Comparison of ENCODE assay signal across 17 cellular contexts in genomic region chr1:23417570-23417969, GRCh38. TPM values are rescaled to one million over a fixed set of nuclear protein-coding genes. Genes with fewer than 3 reads are reported as not detected.
A peak's percentile ranks its signal among the peaks of the same experiment; 100 is the strongest.
DNase-seq lines count a peak whose midpoint lies in the region; ATAC-seq and TF ChIP-seq lines count a peak whose summit lies in the region.
"Had no signal": no experiment of that assay in that cellular context is flagged by ENCODE, and none has a peak within 500 bp of the region (broad histone marks: within the 10 kb centered on the region; RNA-seq: fewer than 3 reads in every experiment).

No MANE protein-coding gene starts in this region.

- H3K36me3 ChIP-seq in heart left ventricle = peaks cover 0 to 28% (median 10%) of the 10 kb centered on the region in 9 donors
- no peaks in the 10 kb centered on the region for H3K36me3 ChIP-seq in upper lobe of right lung
- H3K36me3 ChIP-seq: ovary had no signal

- H3K27me3 ChIP-seq in heart left ventricle (no peaks in the 10 kb centered on the region), upper lobe of right lung (no peaks in the 10 kb centered on the region)
- H3K27me3 ChIP-seq: ovary had no signal

- H3K4me3 ChIP-seq in heart left ventricle = no peak overlapping the region
- no peak overlapping the region for H3K4me3 ChIP-seq in upper lobe of right lung
- H3K4me3 ChIP-seq: ovary had no signal

- intact Hi-C loops in heart left ventricle (cut with DNase I) (no loop called here), upper lobe of right lung (cut with DNase I) (no loop called here)

- 24 to 48% (median 39%) methylated on average over 3 of the region's 3 CpGs for WGBS in heart left ventricle, 4 donors

- H3K9me3 ChIP-seq in heart left ventricle (no peaks in the 10 kb centered on the region), upper lobe of right lung (no peaks in the 10 kb centered on the region)
- H3K9me3 ChIP-seq: ovary had no signal

- no peaks in the 10 kb centered on the region for H3K9me3 Mint-ChIP-seq in stimulated activated naive CD8-positive, alpha-beta T cell treated with anti-CD3 and anti-CD28 coated beads, Interleukin-15, amount 100 ng/mL, for 72 hours
- H3K9me3 Mint-ChIP-seq: activated T-cell treated with anti-CD3 and anti-CD28 coated beads, Interleukin-2, amount 50 U/mL, for 72 hours had no signal

- H3K27me3 Mint-ChIP-seq in stimulated activated naive CD8-positive, alpha-beta T cell treated with anti-CD3 and anti-CD28 coated beads, Interleukin-15, amount 100 ng/mL, for 72 hours = no peaks in the 10 kb centered on the region
- H3K27me3 Mint-ChIP-seq: activated CD4-positive, alpha-beta T cell treated with anti-CD3 and anti-CD28 coated beads for 36 hours had no signal

- no peak overlapping the region for H3K4me3 Mint-ChIP-seq in stimulated activated naive CD8-positive, alpha-beta T cell treated with anti-CD3 and anti-CD28 coated beads, Interleukin-15, amount 100 ng/mL, for 72 hours
- H3K4me3 Mint-ChIP-seq: activated CD4-positive, alpha-beta T cell treated with anti-CD3 and anti-CD28 coated beads for 36 hours; activated T-cell treated with anti-CD3 and anti-CD28 coated beads, Interleukin-2, amount 50 U/mL, for 72 hours; B cell had no signal

- H3K4me1 ChIP-seq in heart left ventricle (peaks cover 0 to 30% (median 14%) of the 10 kb centered on the region in 12 donors), upper lobe of right lung (peaks cover 9% of the 10 kb centered on the region)

- DNase-seq in COLO668 (lab: John Stamatoyannopoulos, UW; ENCODE audit: unreplicated experiment) (peak; percentile 88), NCI-H1105 (lab: John Stamatoyannopoulos, UW) (peak; percentile 29), SHP77 (lab: John Stamatoyannopoulos, UW) (peak; percentile 61 to 66), heart left ventricle (peak; percentile 41 to 79 (median 69)), kidney glomerular epithelial cell (lab: John Stamatoyannopoulos, UW) (no peak), upper lobe of right lung (no peak)
- DNase-seq in stimulated activated naive CD8-positive, alpha-beta T cell treated with anti-CD3 and anti-CD28 coated beads, Interleukin-15, amount 100 ng/mL, for 72 hours = no peak
- DNase-seq: activated CD4-positive, alpha-beta T cell treated with anti-CD3 and anti-CD28 coated beads for 36 hours; activated T-cell treated with anti-CD3 and anti-CD28 coated beads, Interleukin-2, amount 50 U/mL, for 72 hours; GDM1; HCEC 1CT; hippocampal formation; stimulated activated CD4-positive, alpha-beta T cell treated with anti-CD3 and anti-CD28 coated beads, Interleukin-2, amount 100 ng/mL, for 24 hours; stimulated activated naive CD4-positive, alpha-beta T cell treated with Interleukin-2 at 50 U/mL for 16 hours had no signal

- no peak for TF ChIP-seq POLR2A in heart left ventricle (IDR thresholded peaks at IDR 0.05)

- TF ChIP-seq CTCF in heart left ventricle (IDR thresholded peaks at IDR 0.05) (no peak), upper lobe of right lung (IDR thresholded peaks at IDR 0.05) (no peak)

- peaks cover 9% of the 10 kb centered on the region for H3K4me1 Mint-ChIP-seq in stimulated activated naive CD8-positive, alpha-beta T cell treated with anti-CD3 and anti-CD28 coated beads, Interleukin-15, amount 100 ng/mL, for 72 hours

- ATAC-seq in heart left ventricle = peak in 3 of 4 donors; percentile 42 to 60 (median 59)
- no peak for ATAC-seq in upper lobe of right lung
- ATAC-seq in HG03280 (IDR thresholded peaks at IDR 0.05; ENCODE audit: unreplicated experiment) = no peak
- no peak for ATAC-seq in stimulated activated naive CD8-positive, alpha-beta T cell treated with anti-CD3 and anti-CD28 coated beads, Interleukin-15, amount 100 ng/mL, for 72 hours
- ATAC-seq: activated CD4-positive, alpha-beta T cell treated with anti-CD3 and anti-CD28 coated beads for 36 hours; activated T-cell treated with anti-CD3 and anti-CD28 coated beads, Interleukin-2, amount 50 U/mL, for 72 hours had no signal

- H3K27ac ChIP-seq in heart left ventricle (peak overlapping the region in 9 of 12 donors; percentile 16 to 62 (median 31)), upper lobe of right lung (no peak overlapping the region)

- H3K27ac Mint-ChIP-seq in stimulated activated naive CD8-positive, alpha-beta T cell treated with anti-CD3 and anti-CD28 coated beads, Interleukin-15, amount 100 ng/mL, for 72 hours = peak overlapping the region in 1 of 2 donors; percentile 48
- H3K27ac Mint-ChIP-seq: activated CD4-positive, alpha-beta T cell treated with anti-CD3 and anti-CD28 coated beads for 36 hours; activated T-cell treated with anti-CD3 and anti-CD28 coated beads, Interleukin-2, amount 50 U/mL, for 72 hours; B cell had no signal

RNA-seq across cellular contexts. Expression of gene TCEA3, which starts 7.0 kb away (rescaled TPM):
- total RNA-seq in heart left ventricle (10 to 100 TPM; 40.1 to 87.3 (median 59.1) TPM), upper lobe of right lung (39.4 TPM)
- polyA plus RNA-seq in heart left ventricle = 10 to 100 TPM; 21.5 to 55.5 TPM
- total RNA-seq: B cell had no signal

RNA-seq across cellular contexts. Expression of gene ZNF436, which starts 47.9 kb away (rescaled TPM):
- total RNA-seq in heart left ventricle = 10 to 100 TPM in 6 of 9 donors, 1 to 10 TPM in 3; 8.1 to 29.8 (median 14.2) TPM
- 1 to 10 TPM; 3.1 to 4.9 TPM for polyA plus RNA-seq in heart left ventricle
- total RNA-seq in upper lobe of right lung = 10.9 TPM

Comparison
In these comparisons a context has a peak if more than half of its experiments do, and no peak if none do; other contexts are left out.
1. DNase-seq: peak in COLO668 (single experiment), NCI-H1105 (single experiment), SHP77 (2 of 2) and heart left ventricle (5 of 5); none in kidney glomerular epithelial cell (single experiment), upper lobe of right lung (single experiment) and stimulated activated naive CD8-positive, alpha-beta T cell treated with anti-CD3 and anti-CD28 coated beads, Interleukin-15, amount 100 ng/mL, for 72 hours (0 of 2).
2. ATAC-seq: peak in heart left ventricle (3 of 4); none in upper lobe of right lung (single experiment), HG03280 (single experiment) and stimulated activated naive CD8-positive, alpha-beta T cell treated with anti-CD3 and anti-CD28 coated beads, Interleukin-15, amount 100 ng/mL, for 72 hours (single experiment).